Comparison of ENCODE assay signal across 14 cellular contexts in the genomic region with DNA sequence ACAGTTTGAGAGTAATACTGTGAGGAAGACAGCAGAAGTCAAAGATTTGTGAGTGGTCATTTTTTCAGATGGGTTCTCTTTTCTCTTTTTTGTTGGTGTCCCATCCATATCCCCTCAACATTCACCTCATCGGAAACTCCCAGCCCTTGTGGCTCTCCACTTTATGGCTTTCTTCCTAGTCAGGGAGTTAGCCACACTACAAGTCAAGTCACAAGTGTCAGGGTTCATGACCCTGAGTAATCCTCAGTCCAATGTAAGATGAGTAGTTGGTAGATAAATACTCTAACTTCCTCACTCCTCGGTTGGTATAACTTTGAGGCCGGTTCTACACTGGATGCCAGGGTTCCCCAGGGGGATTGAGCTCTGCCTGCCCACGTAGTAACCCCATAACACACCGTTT. TPM values are rescaled to one million over a fixed set of nuclear protein-coding genes. Genes with fewer than 3 reads are reported as not detected.
DNase-seq lines count a peak whose midpoint lies in the region; ATAC-seq, FAIRE-seq and TF ChIP-seq lines count a peak whose summit lies in the region.
"Had no signal": no experiment of that assay in that cellular context is flagged by ENCODE, and none has a peak within 500 bp of the region (broad histone marks: within the 10 kb centered on the region; RNA-seq: fewer than 3 reads in every experiment).

No MANE protein-coding gene starts in this region.

- no peaks in the 10 kb centered on the region for H3K36me3 ChIP-seq in adipocyte (ENCODE audit: control insufficient read depth, insufficient read depth, low read length, severe bottlenecking)
- no peaks in the 10 kb centered on the region for H3K36me3 ChIP-seq in mucosa of descending colon (ENCODE audit: low read depth)
- H3K36me3 ChIP-seq: ascending aorta, tibial nerve had no signal

- H3K27me3 Mint-ChIP-seq in HFFc6 (ENCODE audit: insufficient read depth): no peaks in the 10 kb centered on the region; the same call in 1 of the 2 replicates

- no peak for FAIRE-seq in urothelium cell line (lab: Jason Lieb, UNC)

- intact Hi-C loops in mucosa of descending colon (cut with DNase I, micrococcal nuclease): no loop called here

- DNase-seq in AG04450 (ENCODE audit: low read depth, low spot score): no peak
- DNase-seq in HFFc6: no peak
- DNase-seq in adipocyte (ENCODE audit: low read depth): no peak
- DNase-seq in mucosa of descending colon: no peak
- no peak for DNase-seq in foreskin melanocyte
- DNase-seq in urothelium cell line (ENCODE audit: low spot score): no peak
- no peak for DNase-seq in NOMO-1 (lab: John Stamatoyannopoulos, UW; ENCODE audit: unreplicated experiment in 2 of 2)
- DNase-seq in COLO668 (lab: John Stamatoyannopoulos, UW; ENCODE audit: unreplicated experiment): no peak
- DNase-seq: activated CD4-positive, CD25-positive, alpha-beta regulatory T cell treated with anti-CD3 and anti-CD28 coated beads, Interleukin-2, amount 50 U/mL, for 72 hours; dorsolateral prefrontal cortex; psoas muscle had no signal

- H3K36me3 Mint-ChIP-seq in HFFc6 (ENCODE audit: low read depth): no peaks in the 10 kb centered on the region

- CTCF ChIA-PET in AG04450 (lab: Charles Lee): no interaction called here

- POLR2A ChIA-PET in AG04450 (lab: Yijun Ruan, JAX): no interaction called here

- H3K4me1 Mint-ChIP-seq in HFFc6 (ENCODE audit: low read depth): peaks cover 50% of the 10 kb centered on the region
- H3K4me1 Mint-ChIP-seq: B cell had no signal

- H3K9ac ChIP-seq in adipocyte (ENCODE audit: low read length): peak overlapping the region; percentile 40

- H3K9me3 ChIP-seq in AG04450 (ENCODE audit: control insufficient read depth, insufficient read depth, low read length) (no peaks in the 10 kb centered on the region), adipocyte (ENCODE audit: control insufficient read depth, low read length) (no peaks in the 10 kb centered on the region), mucosa of descending colon (no peaks in the 10 kb centered on the region)
- H3K9me3 ChIP-seq: ascending aorta, psoas muscle, tibial nerve had no signal

- H3K27ac ChIP-seq in AG04450 (ENCODE audit: low read depth, low read length): peak overlapping the region; percentile 86
- H3K27ac ChIP-seq: dorsolateral prefrontal cortex, psoas muscle, tibial nerve had no signal

- H3K27me3 ChIP-seq in AG04450 (ENCODE audit: control insufficient read depth, insufficient read depth, low read length) (no peaks in the 10 kb centered on the region), adipocyte (replicated peaks; ENCODE audit: control insufficient read depth, insufficient read depth, low read length) (no peaks in the 10 kb centered on the region)
- H3K27me3 ChIP-seq: ascending aorta, tibial nerve had no signal

- TF ChIP-seq CTCF in AG04450 (IDR thresholded peaks at IDR 0.05; ENCODE audit: low read depth, low read length) (no peak), HFFc6 (IDR thresholded peaks at IDR 0.05) (no peak), mucosa of descending colon (IDR thresholded peaks at IDR 0.05) (no peak)

- peak overlapping the region; percentile 75 for H3K4me3 Mint-ChIP-seq in HFFc6
- H3K4me3 Mint-ChIP-seq: B cell had no signal

- peaks cover 50% of the 10 kb centered on the region for H3K4me1 ChIP-seq in adipocyte (ENCODE audit: control insufficient read depth, insufficient read depth, low read length)
- peaks cover 20% of the 10 kb centered on the region for H3K4me1 ChIP-seq in mucosa of descending colon (ENCODE audit: low read depth)
- H3K4me1 ChIP-seq: psoas muscle had no signal

- no peaks in the 10 kb centered on the region for H3K9me3 Mint-ChIP-seq in HFFc6

- peak; percentile 31 for ATAC-seq in mucosa of descending colon
- ATAC-seq: psoas muscle had no signal

- H3K4me3 ChIP-seq in AG04450 (ENCODE audit: low read depth, low read length) (no peak overlapping the region), adipocyte (ENCODE audit: low read length) (peak overlapping the region; percentile 48), mucosa of descending colon (no peak overlapping the region)
- H3K4me3 ChIP-seq: ascending aorta, dorsolateral prefrontal cortex, psoas muscle, tibial nerve had no signal

- peak overlapping the region; percentile 90 for H3K27ac Mint-ChIP-seq in HFFc6
- H3K27ac Mint-ChIP-seq: B cell had no signal

RNA-seq across cellular contexts. Expression of gene PTGER2, which starts 41.4 kb away (rescaled TPM):
- polyA plus RNA-seq in AG04450 (2011; rRNA removed): 56.9 and 70.7 TPM in 2 replicates
- 17.5 and 26.8 TPM in 2 replicates for polyA minus RNA-seq in AG04450 (2011; rRNA and poly(A)+ RNA removed)
- total RNA-seq in HFFc6 (2021; fragmentation: NEBNext Ultra II Directional; extraction: Animal tissue kit (Norgen Biotek cat#: 25700)): under 1 TPM; 0.28 to 0.73 (median 0.37) TPM
- 1 to 10 TPM; 3.2 to 8.1 (median 4.1) TPM for total RNA-seq in mucosa of descending colon
